Comparison of ENCODE assay signal across 18 cellular contexts in the genomic region with DNA sequence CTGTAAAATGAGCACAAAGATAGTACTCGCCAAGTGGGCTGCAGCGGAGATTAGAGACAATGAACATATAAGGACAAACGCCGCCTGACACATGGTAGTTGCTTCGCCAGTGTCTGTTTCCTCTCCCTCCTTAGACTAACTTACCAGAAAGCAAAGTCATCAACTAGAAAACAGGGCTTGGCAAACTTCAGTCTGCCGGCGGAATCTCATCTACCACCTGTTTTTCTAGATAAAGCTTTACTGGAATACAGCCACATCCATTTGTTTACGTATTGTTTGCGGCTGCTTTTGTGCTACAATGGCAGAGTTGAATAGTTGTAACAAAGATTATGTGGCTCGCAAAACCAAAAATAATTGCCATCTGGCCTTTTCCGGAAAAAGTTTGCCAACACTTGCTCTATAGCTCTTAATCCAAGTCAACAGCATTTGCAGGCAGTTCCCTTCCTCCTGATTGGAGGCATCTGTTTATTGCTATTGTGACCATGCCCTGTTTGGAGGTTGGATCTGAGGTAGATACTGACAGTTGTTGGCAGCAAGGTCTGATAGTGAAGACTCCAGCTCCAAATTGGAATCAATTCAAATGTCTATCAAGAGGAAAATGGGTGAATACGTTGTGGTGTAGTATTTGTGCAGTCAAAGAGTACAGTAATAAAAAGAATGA.
"Had no signal": no experiment of that assay in that cellular context is flagged by ENCODE, and none has a peak within 500 bp of the region (broad histone marks: within the 10 kb centered on the region; RNA-seq: fewer than 3 reads in every experiment).

No MANE protein-coding gene starts in this region.

- H3K4me3 ChIP-seq: esophagus muscularis mucosa, left ventricle myocardium inferior, tibial artery had no signal

- H3K9me3 ChIP-seq: neutrophil had no signal

- DNase-seq: activated B cell treated with CpG ODN at 0.5 μM for 24 hours; activated CD4-positive, alpha-beta T cell treated with anti-CD3 and anti-CD28 coated beads for 48 hours; activated CD8-positive, alpha-beta memory T cell treated with anti-CD3 and anti-CD28 coated beads, Interleukin-2, amount 50 U/mL, for 48 hours; activated CD8-positive, alpha-beta T cell treated with anti-CD3 and anti-CD28 coated beads, Interleukin-2, amount 10 ng/mL, durations not matched to agents 7 days and 5 days; activated gamma-delta T cell; activated T-cell treated with anti-CD3 and anti-CD28 coated beads, Interleukin-2, amount 50 U/mL, for 72 hours; hypothalamus; left ventricle myocardium inferior; natural killer cell; stimulated activated CD4-positive, alpha-beta T cell treated with anti-CD3 and anti-CD28 coated beads, Interleukin-2, amount 100 ng/mL, for 48 hours; stimulated activated naive B cell treated with anti-CD40 and anti-IgM and Interleukin-4, amounts not matched to agents 10 μg/mL and 1 μg/mL and 100 μg/mL, for 72 hours; tibial artery had no signal

- H3K27me3 ChIP-seq: neutrophil, tibial artery had no signal

- H3K79me2 ChIP-seq: parathyroid adenoma had no signal

- FAIRE-seq: colon, urothelium cell line had no signal

- H2AFZ ChIP-seq: parathyroid adenoma had no signal

- H3K9ac ChIP-seq: parathyroid adenoma had no signal

- H3K36me3 ChIP-seq: esophagus muscularis mucosa, left ventricle myocardium inferior, neutrophil, tibial artery had no signal

- H3K27ac ChIP-seq: esophagus muscularis mucosa, left ventricle myocardium inferior, neutrophil, parathyroid adenoma, tibial artery had no signal

- ATAC-seq: activated CD8-positive, alpha-beta T cell treated with anti-CD3 and anti-CD28 coated beads, Interleukin-2, amount 10 ng/mL, durations not matched to agents 7 days and 5 days; activated naive CD4-positive, alpha-beta T cell treated with anti-CD3 and anti-CD28 coated beads, Interleukin-2, amount 50 U/mL, for 72 hours; activated T-cell treated with anti-CD3 and anti-CD28 coated beads, Interleukin-2, amount 50 U/mL, for 72 hours; natural killer cell; stimulated activated naive B cell treated with anti-CD40 and anti-IgM and Interleukin-4, amounts not matched to agents 10 μg/mL and 1 μg/mL and 100 μg/mL, for 72 hours had no signal

- H3K4me1 ChIP-seq: esophagus muscularis mucosa, left ventricle myocardium inferior, parathyroid adenoma, tibial artery had no signal
